Comparison of ENCODE assay signal across 19 cellular contexts in the genomic region with DNA sequence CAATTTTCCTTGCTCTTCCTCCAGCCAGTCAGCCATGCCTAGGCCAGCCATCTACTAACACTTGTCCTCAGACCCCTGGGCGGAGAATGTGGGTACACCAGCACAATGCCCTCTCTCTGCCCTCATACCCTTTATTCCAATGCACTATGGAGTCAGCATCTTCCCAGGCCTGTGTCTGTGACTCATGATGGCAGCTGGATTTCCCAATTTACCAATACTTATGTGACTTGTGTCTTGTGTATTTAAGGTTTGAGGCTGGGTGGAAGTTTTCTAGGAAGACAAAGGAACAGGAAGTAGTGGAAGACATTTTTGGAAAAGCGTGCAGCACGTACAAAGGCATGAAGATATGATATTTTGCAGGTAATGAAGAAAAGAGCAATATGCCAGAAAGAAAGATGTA.
DNase-seq lines count a peak whose midpoint lies in the region; ATAC-seq and TF ChIP-seq lines count a peak whose summit lies in the region.
"Had no signal": no experiment of that assay in that cellular context is flagged by ENCODE, and none has a peak within 500 bp of the region (broad histone marks: within the 10 kb centered on the region; RNA-seq: fewer than 3 reads in every experiment).

No MANE protein-coding gene starts in this region.

- H3K23ac ChIP-seq in neuronal stem cell (ENCODE audit: low read depth, low read length, poor library complexity) = no peak overlapping the region

- POLR2A ChIA-PET in WTC11 (lab: Charles Lee) = no interaction called here

- peak overlapping the region; percentile 43 for H4K8ac ChIP-seq in neuronal stem cell (ENCODE audit: low read depth, low read length)

- no peak overlapping the region for H2BK120ac ChIP-seq in neuronal stem cell (ENCODE audit: low read depth, low read length)

- TF ChIP-seq POLR2A in prostate gland (IDR thresholded peaks at IDR 0.05) = no peak

- peak overlapping the region; percentile 8 for H3K18ac ChIP-seq in neuronal stem cell (ENCODE audit: low read length)

- no peak overlapping the region for H4K91ac ChIP-seq in neuronal stem cell (ENCODE audit: low read depth, low read length, poor library complexity)

- no peak overlapping the region for H2AFZ ChIP-seq in neuronal stem cell (ENCODE audit: low read length)

- peak overlapping the region; percentile 17 for H2BK12ac ChIP-seq in neuronal stem cell (ENCODE audit: low read length)

- peaks cover 48% of the 10 kb centered on the region for H3K4me1 Mint-ChIP-seq in WTC11
- H3K4me1 Mint-ChIP-seq: activated T-helper 17 cell treated with anti-CD3 and anti-CD28 coated beads, Interleukin-2, amount 50 U/mL, for 72 hours; naive thymus-derived CD8-positive, alpha-beta T cell had no signal

- no peak overlapping the region for H3K4ac ChIP-seq in neuronal stem cell (ENCODE audit: low read length)

- H3K27ac Mint-ChIP-seq in WTC11 = no peak overlapping the region
- H3K27ac Mint-ChIP-seq: activated T-helper 17 cell treated with anti-CD3 and anti-CD28 coated beads, Interleukin-2, amount 50 U/mL, for 72 hours; naive thymus-derived CD8-positive, alpha-beta T cell had no signal

- no peak overlapping the region for H3K14ac ChIP-seq in neuronal stem cell (ENCODE audit: low read length)

- no peak for DNase-seq in right atrium auricular region (ENCODE audit: low spot score)
- no peak for DNase-seq in left ventricle myocardium superior
- DNase-seq in epithelial cell of esophagus (ENCODE audit: low read depth) = peak; percentile 76
- no peak for DNase-seq in neuronal stem cell (ENCODE audit: low spot score)
- DNase-seq in prostate gland (ENCODE audit: low spot score) = no peak
- DNase-seq in cortex of kidney (lab: John Stamatoyannopoulos, UW) = no peak
- no peak for DNase-seq in WTC11 (ENCODE audit: low spot score)
- DNase-seq: amygdala; erythroblast; naive thymus-derived CD8-positive, alpha-beta T cell; NCI-H1092; right lobe of liver; stimulated activated CD4-positive, alpha-beta T cell treated with anti-CD3 and anti-CD28 coated beads, Interleukin-4, amount 100 ng/mL, for 24 hours had no signal

- no peak overlapping the region for H3K4me3 ChIP-seq in right atrium auricular region
- H3K4me3 ChIP-seq in epithelial cell of esophagus (ENCODE audit: low read length) = no peak overlapping the region
- no peak overlapping the region for H3K4me3 ChIP-seq in neuronal stem cell (ENCODE audit: low read length in 2 of 2)
- H3K4me3 ChIP-seq in prostate gland = no peak overlapping the region
- H3K4me3 ChIP-seq: right lobe of liver had no signal

- peaks cover 0 to 66% of the 10 kb centered on the region in 2 donors for H3K4me1 ChIP-seq in right atrium auricular region
- H3K4me1 ChIP-seq in neuronal stem cell (ENCODE audit: control insufficient read depth in 2 of 2, insufficient read depth in 1 of 2, low read depth in 1 of 2, low read length in 2 of 2) = peaks cover 3 to 7% of the 10 kb centered on the region in 2 donors
- H3K4me1 ChIP-seq in prostate gland (replicated peaks) = no peaks in the 10 kb centered on the region
- H3K4me1 ChIP-seq: right lobe of liver had no signal

- H3K36me3 ChIP-seq in right atrium auricular region (no peaks in the 10 kb centered on the region), neuronal stem cell (replicated peaks in 1 of 2; ENCODE audit: control insufficient read depth in 2 of 2, insufficient read depth in 2 of 2, low read length in 2 of 2) (no peaks in the 10 kb centered on the region), prostate gland (no peaks in the 10 kb centered on the region)
- H3K36me3 ChIP-seq: right lobe of liver had no signal

- intact Hi-C loops in left ventricle myocardium superior (cut with micrococcal nuclease) = no loop called here
- intact Hi-C loops in prostate gland (cut with DNase I) = no loop called here

- no peak overlapping the region for H2BK5ac ChIP-seq in neuronal stem cell (ENCODE audit: low read length)

- no CpG with 5 or more reads among the region's 3 CpGs for WGBS in neuronal stem cell (ENCODE audit: extremely low coverage in 2 of 2, insufficient read length in 2 of 2, insufficient replicate concordance in 1 of 2), 2 donors
- WGBS in prostate gland = 95% methylated on average over 3 of the region's 3 CpGs

- CTCF ChIA-PET in WTC11 (lab: Charles Lee) = no interaction called here

- TF ChIP-seq CTCF in right atrium auricular region (IDR thresholded peaks at IDR 0.05) (no peak), epithelial cell of esophagus (IDR thresholded peaks at IDR 0.05; ENCODE audit: insufficient read depth, low read depth, low read length, missing control alignments) (no peak), prostate gland (IDR thresholded peaks at IDR 0.05) (no peak), WTC11 (IDR thresholded peaks at IDR 0.05) (no peak)

- no peaks in the 10 kb centered on the region; the same call in none of the 2 replicates for H3K27me3 Mint-ChIP-seq in WTC11 (ENCODE audit: low read depth)
- H3K27me3 Mint-ChIP-seq: type B pancreatic cell had no signal

- no peak overlapping the region for H2BK15ac ChIP-seq in neuronal stem cell (ENCODE audit: low read length)

- H3K27ac ChIP-seq in right atrium auricular region (peak overlapping the region; percentile 34 to 66), neuronal stem cell (replicated peaks; ENCODE audit: low read length) (no peak overlapping the region), prostate gland (no peak overlapping the region)
- H3K27ac ChIP-seq: right lobe of liver, VCaP had no signal

- H3K9me3 ChIP-seq in right atrium auricular region (no peaks in the 10 kb centered on the region), neuronal stem cell (replicated peaks in 1 of 2; ENCODE audit: control insufficient read depth in 2 of 2, insufficient read depth in 1 of 2, low read depth in 1 of 2, low read length in 2 of 2) (no peaks in the 10 kb centered on the region), prostate gland (no peaks in the 10 kb centered on the region)
- H3K9me3 ChIP-seq: right lobe of liver had no signal

- no peak overlapping the region for H3K9ac ChIP-seq in neuronal stem cell (ENCODE audit: low read depth, low read length, poor library complexity)

- H3K4me3 Mint-ChIP-seq in WTC11 = no peak overlapping the region
- H3K4me3 Mint-ChIP-seq: activated T-helper 17 cell treated with anti-CD3 and anti-CD28 coated beads, Interleukin-2, amount 50 U/mL, for 72 hours; naive thymus-derived CD8-positive, alpha-beta T cell; type B pancreatic cell had no signal

- ATAC-seq in left ventricle myocardium superior (no peak), GM19455 (IDR thresholded peaks at IDR 0.05; ENCODE audit: unreplicated experiment) (no peak), WTC11 (no peak)
- ATAC-seq: activated T-helper 17 cell treated with anti-CD3 and anti-CD28 coated beads, Interleukin-2, amount 50 U/mL, for 72 hours; HCT116; left lobe of liver; naive thymus-derived CD8-positive, alpha-beta T cell; right lobe of liver had no signal

- no peak overlapping the region for H3K4me2 ChIP-seq in neuronal stem cell (ENCODE audit: insufficient read depth, low read length, poor library complexity, severe bottlenecking)

- no peaks in the 10 kb centered on the region for H3K36me3 Mint-ChIP-seq in WTC11
- H3K36me3 Mint-ChIP-seq: type B pancreatic cell had no signal

- H2AK5ac ChIP-seq in neuronal stem cell (ENCODE audit: low read depth, low read length) = no peak overlapping the region

- no peaks in the 10 kb centered on the region for H3K79me1 ChIP-seq in neuronal stem cell (ENCODE audit: low read depth, low read length)

- H3K27me3 ChIP-seq in right atrium auricular region (no peaks in the 10 kb centered on the region), neuronal stem cell (ENCODE audit: control insufficient read depth in 3 of 3, insufficient read depth in 3 of 3, low read depth in 1 of 3, low read length in 3 of 3) (no peaks in the 10 kb centered on the region), prostate gland (replicated peaks; ENCODE audit: insufficient read depth) (no peaks in the 10 kb centered on the region)
- H3K27me3 ChIP-seq: right lobe of liver had no signal

- H3K9me3 Mint-ChIP-seq in WTC11 = peaks cover 10% of the 10 kb centered on the region
- H3K9me3 Mint-ChIP-seq: activated T-helper 17 cell treated with anti-CD3 and anti-CD28 coated beads, Interleukin-2, amount 50 U/mL, for 72 hours had no signal

TF ChIP-seq in WTC11, 78 proteins besides CTCF, POLR2A, EP300 and RAD21 (continues in another document):
- TF ChIP-seq, protein P1, sequence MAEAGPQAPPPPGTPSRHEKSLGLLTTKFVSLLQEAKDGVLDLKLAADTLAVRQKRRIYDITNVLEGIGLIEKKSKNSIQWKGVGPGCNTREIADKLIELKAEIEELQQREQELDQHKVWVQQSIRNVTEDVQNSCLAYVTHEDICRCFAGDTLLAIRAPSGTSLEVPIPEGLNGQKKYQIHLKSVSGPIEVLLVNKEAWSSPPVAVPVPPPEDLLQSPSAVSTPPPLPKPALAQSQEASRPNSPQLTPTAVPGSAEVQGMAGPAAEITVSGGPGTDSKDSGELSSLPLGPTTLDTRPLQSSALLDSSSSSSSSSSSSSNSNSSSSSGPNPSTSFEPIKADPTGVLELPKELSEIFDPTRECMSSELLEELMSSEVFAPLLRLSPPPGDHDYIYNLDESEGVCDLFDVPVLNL (CRISPR knock-in tag; IDR thresholded peaks at IDR 0.05; ENCODE audit: borderline replicate concordance, low read depth) = no peak
- TF ChIP-seq ZNF416 (CRISPR knock-in tag; IDR thresholded peaks at IDR 0.05) (no peak), GABPB1 (CRISPR knock-in tag; IDR thresholded peaks at IDR 0.05) (no peak), ZBTB21 (CRISPR knock-in tag; IDR thresholded peaks at IDR 0.05; ENCODE audit: borderline replicate concordance) (no peak)

Comparison
In these comparisons a context has a peak if more than half of its experiments do, and no peak if none do; other contexts are left out.
1. H3K27ac ChIP-seq: peak in right atrium auricular region (2 of 2); none in neuronal stem cell (single experiment) and prostate gland (0 of 2).